ENCODE assay signal across 26 cellular contexts in genomic region chr12:111640498-111640897, GRCh38.
"Had no signal": no experiment of that assay in that cellular context is flagged by ENCODE, and none has a peak within 500 bp of the region (broad histone marks: within the 10 kb centered on the region; RNA-seq: fewer than 3 reads in every experiment).

No MANE protein-coding gene starts in this region.

- DNase-seq: activated CD4-positive, alpha-beta memory T cell treated with anti-CD3 and anti-CD28 coated beads, Interleukin-2, amount 10 ng/mL, durations not matched to agents 7 days and 5 days; activated CD4-positive, alpha-beta T cell treated with anti-CD3 and anti-CD28 coated beads for 1 hour; activated CD4-positive, alpha-beta T cell treated with anti-CD3 and anti-CD28 coated beads for 4 hours; activated CD4-positive, alpha-beta T cell treated with anti-CD3 and anti-CD28 coated beads, Interleukin-2, amount 10 ng/mL, durations not matched to agents 7 days and 5 days; activated CD4-positive, alpha-beta T cell treated with anti-CD3 and anti-CD28 coated beads, Interleukin-2, amount 50 U/mL, for 4 hours; activated CD8-positive, alpha-beta memory T cell treated with anti-CD3 and anti-CD28 coated beads, Interleukin-2, amount 50 U/mL, for 48 hours; activated effector memory CD4-positive, alpha-beta T cell treated with Interleukin-2 at 50 U/mL for 16 hours; activated gamma-delta T cell treated with Interleukin-2 at 50 U/mL for 16 hours; activated naive CD4-positive, alpha-beta T cell treated with anti-CD3 and anti-CD28 coated beads, Interleukin-2, amount 50 U/mL, for 16 hours; activated naive CD4-positive, alpha-beta T cell treated with Interleukin-2 at 50 U/mL for 16 hours; activated T-cell treated with anti-CD3 and anti-CD28 coated beads for 4 hours; activated T-cell treated with anti-CD3 and anti-CD28 coated beads, Interleukin-2, amount 50 U/mL, for 24 hours; adrenal gland; amygdala; aorta; body of pancreas; central memory CD4-positive, alpha-beta T cell; colonic mucosa; effector CD8-positive, alpha-beta T cell; esophagus squamous epithelium; foreskin melanocyte; heart right ventricle; T-helper 2 cell had no signal

- H3K4me3 Mint-ChIP-seq: activated CD4-positive, alpha-beta memory T cell treated with anti-CD3 and anti-CD28 coated beads, Interleukin-2, amount 10 ng/mL, durations not matched to agents 7 days and 5 days; activated CD4-positive, alpha-beta T cell treated with anti-CD3 and anti-CD28 coated beads, Interleukin-2, amount 10 ng/mL, durations not matched to agents 7 days and 5 days; activated naive CD8-positive, alpha-beta T cell; activated T-cell treated with anti-CD3 and anti-CD28 coated beads, Interleukin-2, amount 50 U/mL, for 24 hours; activated T-helper 17 cell treated with anti-CD3 and anti-CD28 coated beads, Interleukin-2, amount 50 U/mL, for 72 hours had no signal

- ATAC-seq: activated T-helper 17 cell treated with anti-CD3 and anti-CD28 coated beads, Interleukin-2, amount 50 U/mL, for 72 hours; body of pancreas; gastroesophageal sphincter; heart right ventricle had no signal

- H3K9me3 Mint-ChIP-seq: activated CD4-positive, alpha-beta memory T cell treated with anti-CD3 and anti-CD28 coated beads, Interleukin-2, amount 10 ng/mL, durations not matched to agents 7 days and 5 days; activated CD4-positive, alpha-beta T cell treated with anti-CD3 and anti-CD28 coated beads, Interleukin-2, amount 10 ng/mL, durations not matched to agents 7 days and 5 days; activated T-cell treated with anti-CD3 and anti-CD28 coated beads, Interleukin-2, amount 50 U/mL, for 24 hours; activated T-helper 17 cell treated with anti-CD3 and anti-CD28 coated beads, Interleukin-2, amount 50 U/mL, for 72 hours had no signal

- H3K27me3 Mint-ChIP-seq: activated CD4-positive, alpha-beta memory T cell treated with anti-CD3 and anti-CD28 coated beads, Interleukin-2, amount 10 ng/mL, durations not matched to agents 7 days and 5 days; activated CD4-positive, alpha-beta T cell treated with anti-CD3 and anti-CD28 coated beads, Interleukin-2, amount 10 ng/mL, durations not matched to agents 7 days and 5 days; activated naive CD8-positive, alpha-beta T cell; activated T-cell treated with anti-CD3 and anti-CD28 coated beads, Interleukin-2, amount 50 U/mL, for 24 hours; activated T-helper 17 cell treated with anti-CD3 and anti-CD28 coated beads, Interleukin-2, amount 50 U/mL, for 72 hours had no signal

- H3K27ac Mint-ChIP-seq: activated CD4-positive, alpha-beta memory T cell treated with anti-CD3 and anti-CD28 coated beads, Interleukin-2, amount 10 ng/mL, durations not matched to agents 7 days and 5 days; activated CD4-positive, alpha-beta T cell treated with anti-CD3 and anti-CD28 coated beads, Interleukin-2, amount 10 ng/mL, durations not matched to agents 7 days and 5 days; activated naive CD8-positive, alpha-beta T cell; activated T-cell treated with anti-CD3 and anti-CD28 coated beads, Interleukin-2, amount 50 U/mL, for 24 hours; activated T-helper 17 cell treated with anti-CD3 and anti-CD28 coated beads, Interleukin-2, amount 50 U/mL, for 72 hours had no signal

- H3K4me1 Mint-ChIP-seq: activated CD4-positive, alpha-beta T cell treated with anti-CD3 and anti-CD28 coated beads, Interleukin-2, amount 10 ng/mL, durations not matched to agents 7 days and 5 days; activated T-helper 17 cell treated with anti-CD3 and anti-CD28 coated beads, Interleukin-2, amount 50 U/mL, for 72 hours had no signal

- H3K36me3 Mint-ChIP-seq: activated naive CD8-positive, alpha-beta T cell had no signal
